In genomic region chr7:74354009-74354408, GRCh38 we compare ENCODE assay signal across 3 cellular contexts.
TF ChIP-seq lines count a peak whose summit lies in the region.

No MANE protein-coding gene starts in this region.

TF ChIP-seq in A549, 52 proteins besides CTCF, POLR2A, EP300 and RAD21:
- TF ChIP-seq HOXB13 (CRISPR knock-in tag; IDR thresholded peaks at IDR 0.05; ENCODE audit: low read depth) (no peak), ESRRA (IDR thresholded peaks at IDR 0.05; ENCODE audit: borderline replicate concordance, low read length) (peak; percentile 87)

TF ChIP-seq in IMR-90, 13 proteins besides CTCF, POLR2A, EP300 and RAD21:
- no peak for TF ChIP-seq USF2 (IDR thresholded peaks at IDR 0.05; ENCODE audit: low read depth, low read length)
- TF ChIP-seq RCOR1 (IDR thresholded peaks at IDR 0.05; ENCODE audit: insufficient replicate concordance, low read length): no peak
- TF ChIP-seq CHD1 (IDR thresholded peaks at IDR 0.05; ENCODE audit: low read depth, low read length): no peak
- no peak for TF ChIP-seq BHLHE40 (IDR thresholded peaks at IDR 0.05; ENCODE audit: low read depth, low read length)
- no peak for TF ChIP-seq MAZ (IDR thresholded peaks at IDR 0.05; ENCODE audit: borderline replicate concordance, low read depth, low read length)
- no peak for TF ChIP-seq NFE2L2 (IDR thresholded peaks at IDR 0.05; ENCODE audit: low read depth, low read length)
- TF ChIP-seq, protein P1, sequence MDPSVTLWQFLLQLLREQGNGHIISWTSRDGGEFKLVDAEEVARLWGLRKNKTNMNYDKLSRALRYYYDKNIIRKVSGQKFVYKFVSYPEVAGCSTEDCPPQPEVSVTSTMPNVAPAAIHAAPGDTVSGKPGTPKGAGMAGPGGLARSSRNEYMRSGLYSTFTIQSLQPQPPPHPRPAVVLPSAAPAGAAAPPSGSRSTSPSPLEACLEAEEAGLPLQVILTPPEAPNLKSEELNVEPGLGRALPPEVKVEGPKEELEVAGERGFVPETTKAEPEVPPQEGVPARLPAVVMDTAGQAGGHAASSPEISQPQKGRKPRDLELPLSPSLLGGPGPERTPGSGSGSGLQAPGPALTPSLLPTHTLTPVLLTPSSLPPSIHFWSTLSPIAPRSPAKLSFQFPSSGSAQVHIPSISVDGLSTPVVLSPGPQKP (IDR thresholded peaks at IDR 0.05; ENCODE audit: borderline replicate concordance, low read depth, low read length): no peak
- no peak for TF ChIP-seq CEBPB (IDR thresholded peaks at IDR 0.05; ENCODE audit: low read depth, low read length)
- no peak for TF ChIP-seq SMC3 (IDR thresholded peaks at IDR 0.05; ENCODE audit: low read depth, low read length)
- TF ChIP-seq RFX5 (IDR thresholded peaks at IDR 0.05; ENCODE audit: low read depth, low read length): no peak
- TF ChIP-seq FOS (IDR thresholded peaks at IDR 0.05; ENCODE audit: low read depth, low read length): no peak
- no peak for TF ChIP-seq MAFK (IDR thresholded peaks at IDR 0.05; ENCODE audit: low read depth, low read length)
- TF ChIP-seq MXI1 (IDR thresholded peaks at IDR 0.05; ENCODE audit: borderline replicate concordance, low read depth, low read length): no peak

TF ChIP-seq in K562, 482 proteins besides CTCF, POLR2A, EP300 and RAD21:
- TF ChIP-seq BCOR (IDR thresholded peaks at IDR 0.05): peak; percentile 50; the same call in 1 of the 2 replicates
- TF ChIP-seq ZBTB7A (IDR thresholded peaks at IDR 0.05; ENCODE audit: borderline replicate concordance, control insufficient read depth, low read depth, low read length): 0 out of 2 replicates have a peak, but pooled peaks have one; percentile 21
- no peak for TF ChIP-seq HES1 (IDR thresholded peaks at IDR 0.05; ENCODE audit: low read depth)
- TF ChIP-seq ESRRA (IDR thresholded peaks at IDR 0.05; ENCODE audit: borderline replicate concordance, low read depth): peak; percentile 99
- no peak for TF ChIP-seq ZKSCAN3 (CRISPR knock-in tag; IDR thresholded peaks at IDR 0.05)
- peak; percentile 58; the same call in 1 of the 2 replicates for TF ChIP-seq ADNP (tag; IDR thresholded peaks at IDR 0.05)
- no peak for TF ChIP-seq MLLT1 (IDR thresholded peaks at IDR 0.05)
- TF ChIP-seq RCOR1 (IDR thresholded peaks at IDR 0.05; ENCODE audit: borderline replicate concordance in 1 of 2, low read depth in 2 of 2, low read length in 2 of 2): peak in 1 of 2 experiments; percentile 56; a peak in 2 of 4 replicates
- peak; percentile 77 for TF ChIP-seq RBM25 (IDR thresholded peaks at IDR 0.05; ENCODE audit: low read depth, low read length, severe bottlenecking)
